ENCODE assay signal across 1 cellular context in genomic region chr4:7539186-7539585, GRCh38.
TF ChIP-seq lines count a peak whose summit lies in the region.

No MANE protein-coding gene starts in this region.

TF ChIP-seq in H1, 55 proteins besides CTCF, POLR2A, EP300 and RAD21:
- no peak for TF ChIP-seq GTF2F1 (IDR thresholded peaks at IDR 0.05; ENCODE audit: borderline replicate concordance, low read depth, low read length)
- TF ChIP-seq JUN (IDR thresholded peaks at IDR 0.05; ENCODE audit: low read depth, low read length): no peak
- no peak for TF ChIP-seq CEBPB (IDR thresholded peaks at IDR 0.05; ENCODE audit: low read depth, low read length)
- no peak for TF ChIP-seq SIN3A (conservative IDR thresholded peaks at IDR 0.05 in 1 of 2, IDR thresholded peaks at IDR 0.05 in 1 of 2; ENCODE audit: low read depth in 1 of 2, low read length in 2 of 2)
- TF ChIP-seq TCF12 (IDR thresholded peaks at IDR 0.05; ENCODE audit: low read depth, low read length): no peak
- TF ChIP-seq TEAD4 (IDR thresholded peaks at IDR 0.05; ENCODE audit: low read depth, low read length): no peak
- no peak for TF ChIP-seq RXRA (IDR thresholded peaks at IDR 0.05; ENCODE audit: insufficient read depth, low read depth, low read length)
- TF ChIP-seq CHD2 (IDR thresholded peaks at IDR 0.05; ENCODE audit: low read length): no peak
